In genomic region chr11:126896025-126896424, GRCh38 we compare ENCODE assay signal across 8 cellular contexts.
"Had no signal": no experiment of that assay in that cellular context is flagged by ENCODE, and none has a peak within 500 bp of the region (broad histone marks: within the 10 kb centered on the region; RNA-seq: fewer than 3 reads in every experiment).

No MANE protein-coding gene starts in this region.

- FAIRE-seq: G401.6, GM12878, GM12891, GM12892, GM18507, GM19239 had no signal

- H3K4me3 ChIP-seq: GM12878 had no signal

- ATAC-seq: GM12878 had no signal

- DNase-seq: GDM1, GF-D8 had no signal
